Comparison of ENCODE assay signal across 8 cellular contexts in the genomic region with DNA sequence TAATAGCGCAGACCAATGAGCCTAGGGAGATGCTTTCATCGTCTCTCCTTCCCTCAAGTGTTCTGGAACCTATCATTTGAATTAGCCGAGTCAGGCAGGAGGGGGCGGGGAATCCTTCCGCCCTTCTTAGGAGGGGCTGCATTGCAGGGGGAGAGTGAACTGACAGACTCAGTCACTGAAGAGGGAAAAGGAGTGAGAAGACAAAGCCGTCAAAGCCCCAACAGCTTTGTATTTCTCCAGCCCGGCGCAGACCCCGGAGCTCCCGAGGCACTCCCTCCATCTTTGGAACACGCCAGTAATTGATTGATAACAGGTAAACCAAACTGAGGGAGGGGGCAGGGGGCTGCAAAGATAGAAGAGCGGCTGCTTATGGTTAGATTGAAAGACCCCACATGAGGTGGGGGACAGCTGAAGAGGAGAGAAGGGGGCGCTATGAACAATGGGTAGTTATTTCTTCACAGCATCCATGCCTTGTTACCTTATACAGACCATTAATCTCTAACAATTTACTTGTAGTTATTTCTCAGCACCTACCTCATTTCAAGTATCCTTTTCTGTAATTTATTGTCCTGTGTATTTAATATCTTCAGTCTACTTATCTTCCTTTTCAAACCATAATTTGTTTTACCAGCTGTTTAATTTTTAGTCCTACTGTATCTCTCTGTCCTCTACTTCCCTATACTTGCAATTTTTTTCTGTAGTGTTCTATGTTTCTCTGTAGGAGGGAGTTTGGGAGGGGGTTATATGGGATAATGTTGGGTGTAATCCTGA. TPM values are rescaled to one million over a fixed set of nuclear protein-coding genes. Genes with fewer than 3 reads are reported as not detected.
DNase-seq lines count a peak whose midpoint lies in the region; ATAC-seq, FAIRE-seq and TF ChIP-seq lines count a peak whose summit lies in the region.

Gene MLLT11 (plus strand): TSS at position 157 of the 771 bp plus-strand sequence. CDS start 6,828 bp downstream, outside the sequence.

- H3K9me3 ChIP-seq in SK-N-MC (ENCODE audit: low read depth, low read length) (no peaks in the 10 kb centered on the region), colonic mucosa (no peaks in the 10 kb centered on the region), keratinocyte (ENCODE audit: control insufficient read depth, low read depth, low read length) (no peaks in the 10 kb centered on the region), spleen (no peaks in the 10 kb centered on the region)

- dilution Hi-C loops in keratinocyte (cut with MboI; ENCODE audit: extremely low pct_ligation_motif_present, low sequenced_read_pairs): no loop called here

- peak; percentile 55 for DNase-seq in DMS114 treated with DMSO at 0.1 percent for 48 hours (lab: John Stamatoyannopoulos, UW; ENCODE audit: unreplicated experiment)
- peak; percentile 41 to 59 for DNase-seq in Kasumi-1 (lab: John Stamatoyannopoulos, UW)
- no peak for DNase-seq in SK-N-MC (ENCODE audit: low read depth, low spot score)
- DNase-seq in colonic mucosa: peak; percentile 45
- no peak for DNase-seq in keratinocyte (ENCODE audit: low read depth, low spot score)
- peak; percentile 77 for DNase-seq in spleen
- no peak for DNase-seq in posterior vena cava (ENCODE audit: low spot score)

- no peak for FAIRE-seq in keratinocyte (lab: Jason Lieb, UNC)

- H4K20me1 ChIP-seq in keratinocyte (ENCODE audit: control insufficient read depth, extremely low read depth, insufficient read depth, low read length): peaks cover 25% of the 10 kb centered on the region

- H3K27me3 ChIP-seq in colonic mucosa: no peaks in the 10 kb centered on the region
- H3K27me3 ChIP-seq in keratinocyte (ENCODE audit: control insufficient read depth, extremely low read depth, insufficient read depth, low read length): no peaks in the 10 kb centered on the region
- no peaks in the 10 kb centered on the region for H3K27me3 ChIP-seq in spleen (replicated peaks in 1 of 7)

- peak within 1 kb of the TSS; percentile 100 for H3K4me2 ChIP-seq in keratinocyte (ENCODE audit: control insufficient read depth, extremely low read depth, insufficient read depth, low read depth, low read length)

- no peak for TF ChIP-seq POLR2A in spleen (IDR thresholded peaks at IDR 0.05)

- TF ChIP-seq CTCF in colonic mucosa (IDR thresholded peaks at IDR 0.05): no peak
- TF ChIP-seq CTCF in keratinocyte (optimal IDR thresholded peaks at IDR 0.05 in 1 of 3, IDR thresholded peaks at IDR 0.05 in 1 of 3, conservative IDR thresholded peaks at IDR 0.05 in 1 of 3; ENCODE audit: extremely low read depth in 1 of 3, insufficient read depth in 2 of 3, low read length in 3 of 3): peak in 1 of 3 experiments; percentile 16
- no peak for TF ChIP-seq CTCF in spleen (IDR thresholded peaks at IDR 0.05 in 8 of 11, conservative IDR thresholded peaks at IDR 0.05 in 3 of 11)

- H3K4me3 ChIP-seq in SK-N-MC (peak within 1 kb of the TSS; percentile 97), colonic mucosa (peak within 1 kb of the TSS; percentile 88), keratinocyte (ENCODE audit: control insufficient read depth in 2 of 3, extremely low read depth in 1 of 3, insufficient read depth in 2 of 3, low read depth in 1 of 3, low read length in 3 of 3) (peak within 1 kb of the TSS; percentile 95 to 100 (median 99)), spleen (peak within 1 kb of the TSS; percentile 70 to 93 (median 86))

- WGBS in spleen, 5 donors: 3 to 7% (median 4%) methylated on average over 13 of the region's 13 CpGs

- intact Hi-C loops in colonic mucosa (cut with DNase I) (no loop called here), spleen (cut with DNase I; ENCODE audit: low total_unique reads) (no loop called here), posterior vena cava (cut with DNase I) (no loop called here)

- H3K27ac ChIP-seq in SK-N-MC (peak within 1 kb of the TSS; percentile 77), colonic mucosa (peak within 1 kb of the TSS; percentile 91), keratinocyte (ENCODE audit: control insufficient read depth, insufficient read depth, low read length) (peak within 1 kb of the TSS; percentile 94), spleen (peak within 1 kb of the TSS; percentile 94 to 99 (median 96))

- H3K9me1 ChIP-seq in keratinocyte (ENCODE audit: control insufficient read depth, extremely low read depth, insufficient read depth, low read length): peaks cover 13% of the 10 kb centered on the region

- peak within 1 kb of the TSS; percentile 89 for H3K9ac ChIP-seq in SK-N-MC (ENCODE audit: insufficient read length)
- peak within 1 kb of the TSS; percentile 93 to 98 for H3K9ac ChIP-seq in colonic mucosa (ENCODE audit: low read depth in 2 of 2, low read length in 2 of 2)
- H3K9ac ChIP-seq in keratinocyte (ENCODE audit: control insufficient read depth, extremely low read depth, insufficient read depth, low read length): peak within 1 kb of the TSS; percentile 94

- H3K36me3 ChIP-seq in SK-N-MC (ENCODE audit: insufficient read depth, low read length) (peaks cover 27% of the 10 kb centered on the region), colonic mucosa (peaks cover 2% of the 10 kb centered on the region), keratinocyte (ENCODE audit: control insufficient read depth in 2 of 2, extremely low read depth in 1 of 2, insufficient read depth in 2 of 2, low read length in 2 of 2) (peaks cover 16 to 26% of the 10 kb centered on the region in 2 experiments), spleen (peaks cover 0 to 19% (median 7%) of the 10 kb centered on the region in 6 donors)

- no peak for ATAC-seq in HG03520 (IDR thresholded peaks at IDR 0.05; ENCODE audit: unreplicated experiment)

- H3K4me1 ChIP-seq in colonic mucosa: peaks cover 7% of the 10 kb centered on the region
- H3K4me1 ChIP-seq in keratinocyte (ENCODE audit: control insufficient read depth, extremely low read depth, insufficient read depth, low read length): peaks cover 55% of the 10 kb centered on the region
- peaks cover 19 to 47% (median 43%) of the 10 kb centered on the region in 6 donors for H3K4me1 ChIP-seq in spleen

- peaks cover 57% of the 10 kb centered on the region for H3K79me2 ChIP-seq in keratinocyte (ENCODE audit: control insufficient read depth, insufficient read depth, low read length)

- peak within 1 kb of the TSS; percentile 90 for H2AFZ ChIP-seq in keratinocyte (ENCODE audit: control insufficient read depth, low read length)

RNA-seq across cellular contexts. Expression of gene MLLT11, which starts in this region (rescaled TPM):
- total RNA-seq in colonic mucosa (1 to 10 TPM in 1 of 2 donors, under 1 TPM in 1; 0.42 to 1.3 TPM), spleen (1 to 10 TPM in 4 of 7 donors, under 1 TPM in 3; 0.50 to 2.6 (median 1.1) TPM), posterior vena cava (1 to 10 TPM; 2.0 to 3.2 TPM)
- polyA plus RNA-seq in keratinocyte (8.8 to 16.4 TPM (median 10.8 TPM) in 3 replicates), spleen (under 1 TPM; 0.52 to 0.91 (median 0.61) TPM)
- 2.5 TPM for polyA plus RNA-seq in keratinocyte (2011; ENCODE audit: low read depth)
- polyA plus RNA-seq in keratinocyte (2011; cell fraction: cytosol; rRNA removed): 13.3 and 18.1 TPM in 2 replicates
- polyA plus RNA-seq in keratinocyte (2011; cell fraction: nucleus; rRNA removed): 9.2 and 11.2 TPM in 2 replicates
- 6.4 and 7.7 TPM in 2 replicates for polyA plus RNA-seq in keratinocyte (2012; ENCODE audit: low replicate concordance)
- 3.6 to 7.1 TPM (median 4.4 TPM) in 3 replicates for polyA minus RNA-seq in keratinocyte
- polyA minus RNA-seq in keratinocyte (2011; cell fraction: cytosol; rRNA and poly(A)+ RNA removed): 5.2 TPM
- 1.7 and 3.3 TPM in 2 replicates for polyA minus RNA-seq in keratinocyte (2011; cell fraction: nucleus; rRNA and poly(A)+ RNA removed)

Comparison
In these comparisons a context has a peak if more than half of its experiments do, and no peak if none do; other contexts are left out.
1. DNase-seq: peak in DMS114 treated with DMSO at 0.1 percent for 48 hours (single experiment), Kasumi-1 (2 of 2), colonic mucosa (single experiment) and spleen (single experiment); none in SK-N-MC (single experiment), keratinocyte (single experiment) and posterior vena cava (single experiment).
2. Peak in every context shown above with its lines, with median percentiles within 50 percentile points of each other: H3K27ac ChIP-seq, H3K4me3 ChIP-seq and H3K9ac ChIP-seq.